19 cellular contexts compared by ENCODE assay signal in the genomic region with DNA sequence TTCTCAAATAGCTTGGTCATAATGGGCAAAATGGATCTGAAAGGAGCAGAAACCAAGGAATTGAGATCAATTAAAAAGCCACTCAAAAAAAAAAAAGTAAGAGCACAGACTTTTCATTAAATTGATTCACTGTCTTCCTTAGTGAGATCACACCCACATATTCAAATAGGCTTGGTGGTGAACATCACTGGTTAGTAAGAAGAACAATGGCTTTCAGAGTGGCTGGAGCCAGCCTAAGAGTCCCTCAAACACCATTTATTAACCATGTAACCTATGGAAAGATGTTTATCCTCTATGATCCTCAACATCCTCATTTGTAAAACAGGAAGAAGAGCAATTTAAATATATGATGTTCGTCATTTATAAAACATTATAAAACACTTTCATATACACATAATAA. TPM values are rescaled to one million over a fixed set of nuclear protein-coding genes. Genes with fewer than 3 reads are reported as not detected.
DNase-seq lines count a peak whose midpoint lies in the region; ATAC-seq and TF ChIP-seq lines count a peak whose summit lies in the region.
"Had no signal": no experiment of that assay in that cellular context is flagged by ENCODE, and none has a peak within 500 bp of the region (broad histone marks: within the 10 kb centered on the region; RNA-seq: fewer than 3 reads in every experiment).

No MANE protein-coding gene starts in this region.

- H3K9me3 Mint-ChIP-seq in Calu3 (ENCODE audit: low read depth, unreplicated experiment), result no peaks in the 10 kb centered on the region
- H3K9me3 Mint-ChIP-seq: CD14-positive monocyte; CD4-positive, alpha-beta memory T cell; CD4-positive, CD25-positive, alpha-beta regulatory T cell; CD8-positive, alpha-beta memory T cell had no signal

- no TSS peak for BruUV-seq in Calu3 (replicated peaks; lab: Mats Ljungman, UMichigan)

- no peaks in the 10 kb centered on the region for H3K27me3 Mint-ChIP-seq in Calu3 (ENCODE audit: unreplicated experiment)
- H3K27me3 Mint-ChIP-seq: CD4-positive, alpha-beta memory T cell had no signal

- ATAC-seq in HG03520 (IDR thresholded peaks at IDR 0.05; ENCODE audit: unreplicated experiment), result no peak
- ATAC-seq: A549 had no signal

- H3K4me1 Mint-ChIP-seq in Calu3 (ENCODE audit: low read depth, unreplicated experiment), result peaks cover 12% of the 10 kb centered on the region
- H3K4me1 Mint-ChIP-seq: CD4-positive, CD25-positive, alpha-beta regulatory T cell had no signal

- intact Hi-C loops in Calu3 (cut with micrococcal nuclease; ENCODE audit: unreplicated experiment), result no loop called here

- DNase-seq in Ammon's horn (ENCODE audit: low spot score) (peak; percentile 20), globus pallidus (ENCODE audit: low spot score) (peak; percentile 58), medulla oblongata (ENCODE audit: extremely low spot score) (peak; percentile 70), pons (ENCODE audit: low spot score) (peak; percentile 87), Calu3 (no peak), NCI-H1105 treated with DMSO at 0.1 percent for 48 hours (lab: John Stamatoyannopoulos, UW) (no peak)
- no peak for DNase-seq in stimulated activated CD4-positive, alpha-beta T cell treated with anti-CD3 and anti-CD28 coated beads, Interleukin-2, amount 100 ng/mL, for 24 hours
- DNase-seq: AML-193; BE2C; C1 segment of cervical spinal cord; CD4-positive, alpha-beta memory T cell; CD4-positive, CD25-positive, alpha-beta regulatory T cell; CD8-positive, alpha-beta memory T cell; COR-L47; DMS79 treated with DMSO at 0.1 percent for 48 hours; GF-D8 had no signal

- CTCF ChIA-PET in Calu3 (lab: Charles Lee), result no interaction called here

- no peak overlapping the region for H3K27ac Mint-ChIP-seq in Calu3 (ENCODE audit: unreplicated experiment)
- H3K27ac Mint-ChIP-seq: CD14-positive monocyte; CD4-positive, alpha-beta memory T cell; CD4-positive, CD25-positive, alpha-beta regulatory T cell; CD8-positive, alpha-beta memory T cell had no signal

- TF ChIP-seq CTCF in Calu3 (IDR thresholded peaks at IDR 0.05; ENCODE audit: unreplicated experiment), result no peak

- no peaks in the 10 kb centered on the region for H3K36me3 Mint-ChIP-seq in Calu3 (ENCODE audit: insufficient read depth, unreplicated experiment)

- no peak overlapping the region for H3K4me3 Mint-ChIP-seq in Calu3 (ENCODE audit: low read depth, unreplicated experiment)
- H3K4me3 Mint-ChIP-seq: CD14-positive monocyte; CD4-positive, alpha-beta memory T cell; CD4-positive, CD25-positive, alpha-beta regulatory T cell; CD8-positive, alpha-beta memory T cell had no signal

RNA-seq across cellular contexts. Expression of a gene that starts 12.4 kb away (rescaled TPM):
- 11.2 and 11.3 TPM in 2 replicates for total RNA-seq in Calu3 (2022)

RNA-seq across cellular contexts. Expression of a gene that starts 21.3 kb away (rescaled TPM):
- total RNA-seq in Calu3 (2022), result 46.4 and 54.0 TPM in 2 replicates

Comparison
In these comparisons a context has a peak if more than half of its experiments do, and no peak if none do; other contexts are left out.
1. DNase-seq: peak in Ammon's horn (single experiment), globus pallidus (single experiment), medulla oblongata (single experiment) and pons (single experiment); none in stimulated activated CD4-positive, alpha-beta T cell treated with anti-CD3 and anti-CD28 coated beads, Interleukin-2, amount 100 ng/mL, for 24 hours (0 of 2), Calu3 (single experiment) and NCI-H1105 treated with DMSO at 0.1 percent for 48 hours (single experiment).